ENCODE assay signal across 16 cellular contexts in the genomic region with DNA sequence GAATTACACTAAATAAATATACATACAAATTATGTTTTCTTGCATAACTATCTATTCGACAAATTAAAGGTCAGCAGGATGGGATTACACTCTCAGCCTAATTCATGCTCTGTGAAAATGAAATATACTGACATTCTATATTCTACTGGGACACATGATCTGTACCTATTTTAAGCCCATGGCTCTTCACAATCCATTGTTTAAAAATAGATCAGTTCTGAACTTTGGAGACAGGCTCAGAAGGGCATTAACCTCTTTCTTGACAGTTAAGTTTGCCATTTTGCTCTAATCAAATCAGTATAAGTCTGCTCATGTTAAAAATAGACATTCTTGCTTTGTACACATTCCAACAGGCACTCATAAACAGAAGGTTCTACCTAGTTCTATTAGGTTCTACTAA.
DNase-seq lines count a peak whose midpoint lies in the region; ATAC-seq and TF ChIP-seq lines count a peak whose summit lies in the region.
"Had no signal": no experiment of that assay in that cellular context is flagged by ENCODE, and none has a peak within 500 bp of the region (broad histone marks: within the 10 kb centered on the region; RNA-seq: fewer than 3 reads in every experiment).

No MANE protein-coding gene starts in this region.

- WGBS in heart left ventricle, 4 donors: 30 to 51% (median 42%) methylated on average over 1 of the region's 1 CpG
- 74% methylated on average over 1 of the region's 1 CpG for WGBS in esophagus muscularis mucosa
- 52 to 60% methylated on average over 1 of the region's 1 CpG for WGBS in aorta, 2 donors

- TF ChIP-seq POLR2A in heart left ventricle (IDR thresholded peaks at IDR 0.05) (no peak), esophagus muscularis mucosa (IDR thresholded peaks at IDR 0.05; ENCODE audit: low read depth) (no peak)

- H3K9me3 Mint-ChIP-seq in activated T-helper 17 cell treated with anti-CD3 and anti-CD28 coated beads, Interleukin-2, amount 50 U/mL, for 72 hours: peaks cover 8% of the 10 kb centered on the region

- H3K4me3 ChIP-seq in heart left ventricle: no peak overlapping the region
- H3K4me3 ChIP-seq in right atrium auricular region: no peak overlapping the region
- no peak overlapping the region for H3K4me3 ChIP-seq in esophagus muscularis mucosa
- H3K4me3 ChIP-seq in aorta (ENCODE audit: low read length in 2 of 2): no peak overlapping the region
- H3K4me3 ChIP-seq: BLaER1 treated with 17β-estradiol and CSF1 and Interleukin-3, amounts not matched to agents 10 nM and 100 nM had no signal

- H3K36me3 Mint-ChIP-seq in activated T-helper 17 cell treated with anti-CD3 and anti-CD28 coated beads, Interleukin-2, amount 50 U/mL, for 72 hours (ENCODE audit: low read depth): no peaks in the 10 kb centered on the region
- H3K36me3 Mint-ChIP-seq: CD4-positive, CD25-positive, alpha-beta regulatory T cell had no signal

- ATAC-seq in heart left ventricle (peak; percentile 92 to 97 (median 96)), aorta (ENCODE audit: low FRiP score) (no peak)
- no peak for ATAC-seq in activated T-helper 17 cell treated with anti-CD3 and anti-CD28 coated beads, Interleukin-2, amount 50 U/mL, for 72 hours (replicated peaks)

- H3K4me1 Mint-ChIP-seq in activated T-helper 17 cell treated with anti-CD3 and anti-CD28 coated beads, Interleukin-2, amount 50 U/mL, for 72 hours: no peaks in the 10 kb centered on the region
- H3K4me1 Mint-ChIP-seq: CD4-positive, CD25-positive, alpha-beta regulatory T cell had no signal

- H3K9me3 ChIP-seq in heart left ventricle (no peaks in the 10 kb centered on the region), right atrium auricular region (no peaks in the 10 kb centered on the region), esophagus muscularis mucosa (no peaks in the 10 kb centered on the region), aorta (ENCODE audit: control insufficient read depth, low read length) (no peaks in the 10 kb centered on the region)
- H3K9me3 ChIP-seq: BLaER1 treated with 17β-estradiol and CSF1 and Interleukin-3, amounts not matched to agents 10 nM and 100 nM had no signal

- H3K36me3 ChIP-seq in heart left ventricle: no peaks in the 10 kb centered on the region
- H3K36me3 ChIP-seq in right atrium auricular region: no peaks in the 10 kb centered on the region
- H3K36me3 ChIP-seq in esophagus muscularis mucosa: no peaks in the 10 kb centered on the region
- H3K36me3 ChIP-seq in aorta (ENCODE audit: control insufficient read depth in 1 of 2, insufficient read depth in 2 of 2, low read length in 1 of 2): no peaks in the 10 kb centered on the region
- H3K36me3 ChIP-seq: BLaER1 treated with 17β-estradiol and CSF1 and Interleukin-3, amounts not matched to agents 10 nM and 100 nM had no signal

- H3K27me3 ChIP-seq in heart left ventricle (no peaks in the 10 kb centered on the region), right atrium auricular region (no peaks in the 10 kb centered on the region), esophagus muscularis mucosa (no peaks in the 10 kb centered on the region), aorta (ENCODE audit: control insufficient read depth in 1 of 2, insufficient read depth in 2 of 2, low read length in 1 of 2) (no peaks in the 10 kb centered on the region)
- H3K27me3 ChIP-seq: BLaER1 treated with 17β-estradiol and CSF1 and Interleukin-3, amounts not matched to agents 10 nM and 100 nM had no signal

- no peak overlapping the region for H3K27ac Mint-ChIP-seq in activated T-helper 17 cell treated with anti-CD3 and anti-CD28 coated beads, Interleukin-2, amount 50 U/mL, for 72 hours
- H3K27ac Mint-ChIP-seq: CD4-positive, CD25-positive, alpha-beta regulatory T cell; HFFc6 had no signal

- DNase-seq in NCI-H2171 treated with DMSO at 0.1 percent for 48 hours (lab: John Stamatoyannopoulos, UW) (peak; percentile 60), NCI-H2171 (lab: John Stamatoyannopoulos, UW) (no peak), heart left ventricle (no peak), right atrium auricular region (ENCODE audit: low spot score) (no peak), ureter (ENCODE audit: low spot score) (no peak), esophagus muscularis mucosa (ENCODE audit: extremely low spot score) (no peak), aorta (no peak)
- DNase-seq: AML-193; CD4-positive, CD25-positive, alpha-beta regulatory T cell; DMS53; HCEC 1CT; HFFc6 had no signal

- H3K27ac ChIP-seq in heart left ventricle (peak overlapping the region in 11 of 12 donors; percentile 27 to 72 (median 66)), right atrium auricular region (peak overlapping the region; percentile 26 to 77), esophagus muscularis mucosa (replicated peaks in 1 of 4) (no peak overlapping the region), aorta (ENCODE audit: low read depth in 1 of 2, low read length in 2 of 2) (no peak overlapping the region)
- H3K27ac ChIP-seq: 22Rv1; BLaER1 treated with 17β-estradiol and CSF1 and Interleukin-3, amounts not matched to agents 10 nM and 100 nM; HL-60 had no signal

- intact Hi-C loops in heart left ventricle (cut with DNase I) (no loop called here), esophagus muscularis mucosa (cut with DNase I) (no loop called here), aorta (cut with DNase I) (no loop called here)

- H3K4me1 ChIP-seq in heart left ventricle (peaks cover 0 to 21% (median 0%) of the 10 kb centered on the region in 12 donors), right atrium auricular region (no peaks in the 10 kb centered on the region), esophagus muscularis mucosa (no peaks in the 10 kb centered on the region), aorta (ENCODE audit: control insufficient read depth in 1 of 2, insufficient read depth in 2 of 2, low read length in 2 of 2) (no peaks in the 10 kb centered on the region)

- no peaks in the 10 kb centered on the region for H3K27me3 Mint-ChIP-seq in activated T-helper 17 cell treated with anti-CD3 and anti-CD28 coated beads, Interleukin-2, amount 50 U/mL, for 72 hours
- H3K27me3 Mint-ChIP-seq: CD4-positive, CD25-positive, alpha-beta regulatory T cell had no signal

- no peak for TF ChIP-seq EP300 in esophagus muscularis mucosa (IDR thresholded peaks at IDR 0.05)

- no peak for TF ChIP-seq CTCF in heart left ventricle (IDR thresholded peaks at IDR 0.05)
- no peak for TF ChIP-seq CTCF in right atrium auricular region (IDR thresholded peaks at IDR 0.05)
- TF ChIP-seq CTCF in esophagus muscularis mucosa (IDR thresholded peaks at IDR 0.05): no peak

- no peak overlapping the region for H3K4me3 Mint-ChIP-seq in activated T-helper 17 cell treated with anti-CD3 and anti-CD28 coated beads, Interleukin-2, amount 50 U/mL, for 72 hours
- H3K4me3 Mint-ChIP-seq: CD4-positive, CD25-positive, alpha-beta regulatory T cell; HFFc6 had no signal

Comparison
In these comparisons a context has a peak if more than half of its experiments do, and no peak if none do; other contexts are left out.
1. ATAC-seq: peak in heart left ventricle (4 of 4); none in aorta (single experiment) and activated T-helper 17 cell treated with anti-CD3 and anti-CD28 coated beads, Interleukin-2, amount 50 U/mL, for 72 hours (single experiment).
2. H3K27ac ChIP-seq: peak in heart left ventricle (11 of 12) and right atrium auricular region (2 of 2); none in esophagus muscularis mucosa (0 of 4) and aorta (0 of 2).